9 cellular contexts compared by ENCODE assay signal in genomic region chr9:4742246-4742645, GRCh38. TPM values are rescaled to one million over a fixed set of nuclear protein-coding genes. Genes with fewer than 3 reads are reported as not detected.
DNase-seq lines count a peak whose midpoint lies in the region; ATAC-seq and TF ChIP-seq lines count a peak whose summit lies in the region.
"Had no signal": no experiment of that assay in that cellular context is flagged by ENCODE, and none has a peak within 500 bp of the region (broad histone marks: within the 10 kb centered on the region; RNA-seq: fewer than 3 reads in every experiment).

No MANE protein-coding gene starts in this region.

- no peaks in the 10 kb centered on the region for H3K9me3 ChIP-seq in SJSA1 (replicated peaks)
- no peaks in the 10 kb centered on the region for H3K9me3 ChIP-seq in esophagus muscularis mucosa
- H3K9me3 ChIP-seq in psoas muscle = no peaks in the 10 kb centered on the region

- TF ChIP-seq CTCF in GM20000 (IDR thresholded peaks at IDR 0.05; ENCODE audit: extremely low read depth, missing control alignments) (no peak), esophagus muscularis mucosa (IDR thresholded peaks at IDR 0.05) (no peak), psoas muscle (IDR thresholded peaks at IDR 0.05) (no peak)

- H3K4me3 ChIP-seq in SJSA1 = peak overlapping the region; percentile 79
- peak overlapping the region; percentile 85 to 97 (median 90) for H3K4me3 ChIP-seq in esophagus muscularis mucosa
- H3K4me3 ChIP-seq in psoas muscle = peak overlapping the region; percentile 80

- 47% methylated on average over 3 of the region's 3 CpGs for WGBS in esophagus muscularis mucosa
- WGBS in psoas muscle, 3 donors = 53 to 61% (median 57%) methylated on average over 3 of the region's 3 CpGs

- DNase-seq in GM20000 (ENCODE audit: low spot score) (peak; percentile 15), SJSA1 (ENCODE audit: low read depth in 1 of 2, low spot score in 2 of 2) (no peak), esophagus muscularis mucosa (ENCODE audit: extremely low spot score) (no peak), psoas muscle (no peak), GM03348 (ENCODE audit: low spot score) (no peak), NCI-H187 treated with DMSO at 0.1 percent for 48 hours (lab: John Stamatoyannopoulos, UW) (no peak)
- no peak for DNase-seq in effector CD4-positive, alpha-beta T cell
- DNase-seq: brain microvascular endothelial cell had no signal

- ATAC-seq in psoas muscle (no peak), GM19397 (IDR thresholded peaks at IDR 0.05; ENCODE audit: unreplicated experiment) (no peak)

- peaks cover 3% of the 10 kb centered on the region; the same call in 1 of the 2 replicates for H3K36me3 ChIP-seq in SJSA1
- H3K36me3 ChIP-seq in esophagus muscularis mucosa = no peaks in the 10 kb centered on the region
- H3K36me3 ChIP-seq in psoas muscle (ENCODE audit: insufficient read depth in 1 of 2, low read depth in 1 of 2) = peaks cover 0 to 7% of the 10 kb centered on the region in 2 donors
- H3K36me3 ChIP-seq: brain microvascular endothelial cell had no signal

- H3K4me1 ChIP-seq in SJSA1 (replicated peaks) (peaks cover 28% of the 10 kb centered on the region), esophagus muscularis mucosa (peaks cover 11 to 43% (median 35%) of the 10 kb centered on the region in 4 donors), psoas muscle (peaks cover 10% of the 10 kb centered on the region)

- TF ChIP-seq EP300 in esophagus muscularis mucosa (IDR thresholded peaks at IDR 0.05) = no peak

- TF ChIP-seq POLR2A in esophagus muscularis mucosa (IDR thresholded peaks at IDR 0.05; ENCODE audit: low read depth) = no peak

- H3K27me3 ChIP-seq in SJSA1 (replicated peaks) (no peaks in the 10 kb centered on the region), esophagus muscularis mucosa (no peaks in the 10 kb centered on the region), psoas muscle (ENCODE audit: insufficient read depth in 3 of 3, low read length in 2 of 3) (no peaks in the 10 kb centered on the region)
- H3K27me3 ChIP-seq: brain microvascular endothelial cell had no signal

- intact Hi-C loops in esophagus muscularis mucosa (cut with DNase I) (loop anchor here (5.0 kb wide), 1 partner anchor 50 kb away; the partner anchor contains the start of gene RCL1), psoas muscle (cut with DNase I) (loop anchor here in 1 of 2 donors (5.0 to 10.0 kb wide), 2 partner anchors 75 to 693 kb away; partner anchors contain the start of genes PLGRKT and SPATA6L)

- H3K27ac ChIP-seq in SJSA1 (peak overlapping the region; percentile 28), esophagus muscularis mucosa (replicated peaks in 1 of 4) (peak overlapping the region; percentile 83 to 97 (median 93)), psoas muscle (peak overlapping the region; percentile 85)
- H3K27ac ChIP-seq: brain microvascular endothelial cell had no signal

RNA-seq across cellular contexts. Expression of gene AK3, which starts 1.2 kb away (rescaled TPM):
- total RNA-seq in SJSA1 (2014; rRNA removed; shearing (Covaris generic)) = 46.6 and 47.2 TPM in 2 replicates
- total RNA-seq in esophagus muscularis mucosa = 100 to 1,000 TPM in 3 of 4 donors, 10 to 100 TPM in 1; 90.0 to 129 (median 118) TPM
- total RNA-seq in psoas muscle = 100 to 1,000 TPM; 100 to 143 (median 115) TPM
- 100 to 1,000 TPM in 2 of 3 donors, 10 to 100 TPM in 1; 47.5 to 183 (median 102) TPM for polyA plus RNA-seq in psoas muscle

RNA-seq across cellular contexts. Expression of gene RCL1, which starts 50.5 kb away (rescaled TPM):
- 0.91 and 7.3 TPM in 2 replicates for total RNA-seq in SJSA1 (2014; rRNA removed; shearing (Covaris generic))
- total RNA-seq in esophagus muscularis mucosa = 10 to 100 TPM; 13.4 to 19.1 (median 14.9) TPM
- 10 to 100 TPM; 16.0 to 29.5 (median 17.9) TPM for total RNA-seq in psoas muscle
- 10 to 100 TPM in 2 of 3 donors, 1 to 10 TPM in 1; 8.9 to 13.2 (median 10.7) TPM for polyA plus RNA-seq in psoas muscle

Comparison
In these comparisons a context has a peak if more than half of its experiments do, and no peak if none do; other contexts are left out.
1. H3K27ac ChIP-seq: peak in every context shown above with its lines; median percentile 93 in esophagus muscularis mucosa; 85 in psoas muscle; 28 in SJSA1.